28 cellular contexts compared by ENCODE assay signal in the genomic region with DNA sequence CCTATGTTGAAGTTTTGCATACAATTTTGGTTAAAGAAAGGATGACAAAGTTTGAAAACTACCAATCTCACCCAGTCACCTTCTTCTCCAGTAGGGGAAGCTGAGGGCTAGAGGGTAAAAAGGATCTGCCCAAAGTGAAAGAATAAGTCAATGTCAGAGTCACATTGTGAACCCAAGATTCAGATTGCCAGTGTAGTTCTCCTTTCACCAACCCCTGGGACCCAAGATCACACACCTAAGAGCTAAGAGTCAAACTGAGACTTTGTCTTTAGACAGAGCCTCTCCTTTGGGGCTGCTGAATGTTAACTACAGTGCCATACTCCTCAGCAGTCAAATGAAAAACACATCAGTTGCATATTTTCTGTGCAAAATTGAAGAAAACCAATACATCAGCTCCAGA.
DNase-seq lines count a peak whose midpoint lies in the region; ATAC-seq and TF ChIP-seq lines count a peak whose summit lies in the region.
"Had no signal": no experiment of that assay in that cellular context is flagged by ENCODE, and none has a peak within 500 bp of the region (broad histone marks: within the 10 kb centered on the region; RNA-seq: fewer than 3 reads in every experiment).

No MANE protein-coding gene starts in this region.

- no peak overlapping the region for H3K4me3 Mint-ChIP-seq in activated T-cell treated with anti-CD3 and anti-CD28 coated beads, Interleukin-2, amount 50 U/mL, for 24 hours
- H3K4me3 Mint-ChIP-seq: activated CD8-positive, alpha-beta T cell treated with anti-CD3 and anti-CD28 coated beads, Interleukin-2, amount 10 ng/mL, durations not matched to agents 7 days and 5 days had no signal

- H3K27me3 Mint-ChIP-seq in activated T-cell treated with anti-CD3 and anti-CD28 coated beads, Interleukin-2, amount 50 U/mL, for 24 hours: peaks cover 9% of the 10 kb centered on the region

- DNase-seq in stimulated activated CD4-positive, alpha-beta T cell treated with anti-CD3 and anti-CD28 coated beads, Interleukin-4, amount 100 ng/mL, for 4 hours: no peak
- DNase-seq in NCI-H446 treated with DMSO at 0.1 percent for 48 hours (lab: John Stamatoyannopoulos, UW) (no peak), GM10266 (ENCODE audit: extremely low spot score) (no peak)
- no peak for DNase-seq in activated T-cell treated with anti-CD3 and anti-CD28 coated beads, Interleukin-2, amount 50 U/mL, for 24 hours
- DNase-seq: ACHN; activated CD8-positive, alpha-beta T cell treated with anti-CD3 and anti-CD28 coated beads, Interleukin-2, amount 10 ng/mL, durations not matched to agents 7 days and 5 days; activated gamma-delta T cell; COR-L47; DMS79 treated with DMSO at 0.1 percent for 48 hours; kidney; lower lobe of right lung; NCI-H1092; NCI-H187; NCI-H2171 treated with DMSO at 0.1 percent for 48 hours; NCI-H69; pancreas; RPMI8226; spleen; stimulated activated CD4-positive, alpha-beta T cell treated with anti-CD3 and anti-CD28 coated beads, Interleukin-4, amount 100 ng/mL, for 1 hour; stimulated activated naive CD4-positive, alpha-beta T cell treated with Interleukin-2 at 50 U/mL for 16 hours had no signal

- H3K27ac ChIP-seq in VCaP: peak overlapping the region; percentile 96; the same call in 1 of the 2 replicates
- H3K27ac ChIP-seq: BLaER1, lower lobe of right lung, pancreas, right atrium auricular region, spleen, thoracic aorta had no signal

- H3K9me3 Mint-ChIP-seq in activated T-cell treated with anti-CD3 and anti-CD28 coated beads, Interleukin-2, amount 50 U/mL, for 24 hours: no peaks in the 10 kb centered on the region

- ATAC-seq in GM18861 (IDR thresholded peaks at IDR 0.05; ENCODE audit: unreplicated experiment) (peak; percentile 58), GM21423 (IDR thresholded peaks at IDR 0.05; ENCODE audit: unreplicated experiment) (peak; percentile 59), HG02798 (IDR thresholded peaks at IDR 0.05; ENCODE audit: poor library complexity, unreplicated experiment) (peak; percentile 42)
- ATAC-seq: activated CD8-positive, alpha-beta T cell treated with anti-CD3 and anti-CD28 coated beads, Interleukin-2, amount 10 ng/mL, durations not matched to agents 7 days and 5 days; HepG2; lower lobe of right lung; pancreas had no signal

- no peak for TF ChIP-seq CTCF in VCaP (conservative IDR thresholded peaks at IDR 0.05)
- TF ChIP-seq CTCF in GM10266 (IDR thresholded peaks at IDR 0.05; ENCODE audit: control insufficient read depth, insufficient read depth, low read depth, missing control alignments): no peak

- H3K36me3 Mint-ChIP-seq in activated T-cell treated with anti-CD3 and anti-CD28 coated beads, Interleukin-2, amount 50 U/mL, for 24 hours (ENCODE audit: low read depth): no peaks in the 10 kb centered on the region

- no peaks in the 10 kb centered on the region for H3K4me1 Mint-ChIP-seq in activated T-cell treated with anti-CD3 and anti-CD28 coated beads, Interleukin-2, amount 50 U/mL, for 24 hours (ENCODE audit: low read depth)

- no peak overlapping the region for H3K27ac Mint-ChIP-seq in activated T-cell treated with anti-CD3 and anti-CD28 coated beads, Interleukin-2, amount 50 U/mL, for 24 hours
- H3K27ac Mint-ChIP-seq: activated CD8-positive, alpha-beta T cell treated with anti-CD3 and anti-CD28 coated beads, Interleukin-2, amount 10 ng/mL, durations not matched to agents 7 days and 5 days had no signal
